Comparison of ENCODE assay signal across 8 cellular contexts in genomic region chr6:117498159-117498558, GRCh38. TPM values are rescaled to one million over a fixed set of nuclear protein-coding genes. Genes with fewer than 3 reads are reported as not detected.
DNase-seq lines count a peak whose midpoint lies in the region; ATAC-seq and TF ChIP-seq lines count a peak whose summit lies in the region.

No MANE protein-coding gene starts in this region.

- no peaks in the 10 kb centered on the region for H3K4me1 Mint-ChIP-seq in WTC11
- no peaks in the 10 kb centered on the region for H3K4me1 Mint-ChIP-seq in neural progenitor cell

- intact Hi-C loops in Panc1 (cut with micrococcal nuclease; ENCODE audit: unreplicated experiment), result no loop called here

- H3K4me3 ChIP-seq in BJ (ENCODE audit: low read depth, low read length) (no peak overlapping the region), Panc1 (ENCODE audit: low read depth in 2 of 2, low read length in 2 of 2) (peak overlapping the region in 1 of 2 experiments; percentile 29; a peak in 2 of 4 replicates), neural progenitor cell (no peak overlapping the region)

- POLR2A ChIA-PET in BJ (lab: Charles Lee) (no interaction called here), Panc1 (lab: Charles Lee) (no interaction called here), WTC11 (lab: Charles Lee) (no interaction called here)

- peak; percentile 81 for ATAC-seq in Panc1
- no peak for ATAC-seq in WTC11

- no peaks in the 10 kb centered on the region for H3K79me2 ChIP-seq in neural progenitor cell (ENCODE audit: low read depth)

- CTCF ChIA-PET in BJ (lab: Yijun Ruan, JAX), result no interaction called here
- CTCF ChIA-PET in Panc1 (lab: Charles Lee), result no interaction called here
- CTCF ChIA-PET in WTC11 (lab: Charles Lee), result no interaction called here

- H3K4me1 ChIP-seq in Panc1 (ENCODE audit: control insufficient read depth, insufficient read depth, low read length), result peaks cover 51% of the 10 kb centered on the region
- H3K4me1 ChIP-seq in neural progenitor cell, result no peaks in the 10 kb centered on the region

- H3K27ac ChIP-seq in Panc1 (ENCODE audit: low read length), result peak overlapping the region; percentile 92
- no peak overlapping the region for H3K27ac ChIP-seq in neural progenitor cell

- H4K20me1 ChIP-seq in neural progenitor cell (ENCODE audit: low read depth), result no peaks in the 10 kb centered on the region

- DNase-seq in BJ (ENCODE audit: low read depth) (peak; percentile 40), HCEC 1CT (peak; percentile 91), Panc1 (ENCODE audit: low read depth, low spot score) (no peak), glomerular visceral epithelial cell (ENCODE audit: extremely low spot score) (peak; percentile 51), DMS 273 treated with DMSO at 0.1 percent for 48 hours (lab: John Stamatoyannopoulos, UW) (no peak), HK-2 (ENCODE audit: unreplicated experiment) (no peak), WTC11 (ENCODE audit: low spot score) (no peak), neural progenitor cell (ENCODE audit: low spot score) (no peak)

- H3K36me3 Mint-ChIP-seq in WTC11 (no peaks in the 10 kb centered on the region), neural progenitor cell (no peaks in the 10 kb centered on the region)

- in situ Hi-C loops in Panc1 (cut with HindIII; ENCODE audit: low pct_unique_long_range_greater_than_20kb, low sequenced_read_pairs), result no loop called here

- H3K36me3 ChIP-seq in BJ (ENCODE audit: control insufficient read depth, insufficient read depth, low read length), result no peaks in the 10 kb centered on the region
- H3K36me3 ChIP-seq in Panc1 (ENCODE audit: control insufficient read depth, insufficient read depth, low read length), result no peaks in the 10 kb centered on the region
- H3K36me3 ChIP-seq in neural progenitor cell, result no peaks in the 10 kb centered on the region

- no peak overlapping the region for H3K4me2 ChIP-seq in neural progenitor cell

- BruUV-seq in Panc1 (replicated peaks; lab: Mats Ljungman, UMichigan), result no TSS peak

- H3K27ac Mint-ChIP-seq in WTC11 (no peak overlapping the region), neural progenitor cell (no peak overlapping the region)

- H3K27me3 Mint-ChIP-seq in WTC11 (ENCODE audit: low read depth) (no peaks in the 10 kb centered on the region), neural progenitor cell (ENCODE audit: insufficient read depth, low read depth) (peaks cover 6% of the 10 kb centered on the region)

- H3K4me3 Mint-ChIP-seq in WTC11 (no peak overlapping the region), neural progenitor cell (no peak overlapping the region)

- H3K9ac ChIP-seq in neural progenitor cell, result no peak overlapping the region

- H3K27me3 ChIP-seq in BJ (ENCODE audit: control insufficient read depth, insufficient read depth, low read length) (no peaks in the 10 kb centered on the region), Panc1 (ENCODE audit: control insufficient read depth, insufficient read depth, low read length) (no peaks in the 10 kb centered on the region), neural progenitor cell (no peaks in the 10 kb centered on the region)

- H3K9me3 ChIP-seq in Panc1 (ENCODE audit: control insufficient read depth, insufficient read depth, low read depth, low read length) (no peaks in the 10 kb centered on the region), neural progenitor cell (ENCODE audit: low read depth) (no peaks in the 10 kb centered on the region)

- TF ChIP-seq CTCF in BJ (IDR thresholded peaks at IDR 0.05; ENCODE audit: insufficient read depth, low read depth, low read length) (no peak), Panc1 (IDR thresholded peaks at IDR 0.05) (no peak), WTC11 (IDR thresholded peaks at IDR 0.05) (no peak), neural progenitor cell (IDR thresholded peaks at IDR 0.05) (no peak)

- H3F3A ChIP-seq in neural progenitor cell (ENCODE audit: low read depth), result no peaks in the 10 kb centered on the region

- H3K9me3 Mint-ChIP-seq in WTC11 (no peaks in the 10 kb centered on the region), neural progenitor cell (no peaks in the 10 kb centered on the region)

- H2AFZ ChIP-seq in neural progenitor cell (replicated peaks), result no peak overlapping the region

TF ChIP-seq in WTC11, 78 proteins besides CTCF, POLR2A, EP300 and RAD21:
- no peak for TF ChIP-seq OVOL2 (CRISPR knock-in tag; IDR thresholded peaks at IDR 0.05; ENCODE audit: borderline replicate concordance)
- TF ChIP-seq USF1 (CRISPR knock-in tag; IDR thresholded peaks at IDR 0.05), result no peak

RNA-seq across cellular contexts. Expression of gene DCBLD1, which starts 15.7 kb away (rescaled TPM):
- 30.1 and 42.1 TPM in 2 replicates for polyA plus RNA-seq in BJ (2011; rRNA removed)
- polyA minus RNA-seq in BJ (2011; rRNA and poly(A)+ RNA removed), result 21.3 and 23.6 TPM in 2 replicates
- total RNA-seq in Panc1 (2021; ENCODE audit: unreplicated experiment) (29.0 TPM), WTC11 (2021) (9.6 to 11.2 TPM (median 10.6 TPM) in 3 replicates), neural progenitor cell (ENCODE audit: low replicate concordance) (6.4 and 7.5 TPM in 2 replicates)
- polyA plus RNA-seq in Panc1 (2012; ENCODE audit: insufficient read length), result 20.1 TPM

Comparison
In these comparisons a context has a peak if more than half of its experiments do, and no peak if none do; other contexts are left out.
1. DNase-seq: peak in BJ (single experiment), HCEC 1CT (single experiment) and glomerular visceral epithelial cell (single experiment); none in Panc1 (single experiment), DMS 273 treated with DMSO at 0.1 percent for 48 hours (single experiment), HK-2 (single experiment), WTC11 (single experiment) and neural progenitor cell (single experiment).